In the genomic region with DNA sequence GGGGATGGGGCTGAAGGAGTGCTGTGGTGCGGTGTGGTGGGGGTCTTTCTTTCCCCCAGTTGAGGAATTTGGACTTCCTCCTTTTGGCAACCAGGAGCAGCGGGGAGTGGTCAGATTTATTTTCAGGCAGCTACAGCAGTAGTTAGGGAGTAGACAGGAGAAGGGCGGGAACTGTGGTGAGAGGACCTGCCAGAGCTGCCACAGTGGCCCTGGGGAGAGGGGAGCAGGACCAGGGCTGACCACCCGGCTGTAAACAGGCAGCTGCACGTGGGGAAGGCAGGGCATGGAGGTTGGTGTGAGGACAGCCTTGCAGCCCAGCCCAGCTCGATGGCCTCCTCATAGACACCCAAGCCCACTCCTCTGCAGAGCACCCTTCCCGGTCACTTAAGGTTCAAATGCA, we compare ENCODE assay signal across 12 cellular contexts.
DNase-seq lines count a peak whose midpoint lies in the region; ATAC-seq, FAIRE-seq and TF ChIP-seq lines count a peak whose summit lies in the region.
"Had no signal": no experiment of that assay in that cellular context is flagged by ENCODE, and none has a peak within 500 bp of the region (broad histone marks: within the 10 kb centered on the region; RNA-seq: fewer than 3 reads in every experiment).

No MANE protein-coding gene starts in this region.

- H3K4me1 Mint-ChIP-seq in astrocyte (ENCODE audit: low read depth, unreplicated experiment), result peaks cover 69% of the 10 kb centered on the region

- H3K27me3 ChIP-seq in astrocyte (ENCODE audit: insufficient read depth, low read length), result no peaks in the 10 kb centered on the region

- H3K4me3 Mint-ChIP-seq in astrocyte (ENCODE audit: unreplicated experiment), result no peak overlapping the region
- H3K4me3 Mint-ChIP-seq: CD8-positive, alpha-beta T cell had no signal

- H3K9me3 ChIP-seq in astrocyte (ENCODE audit: insufficient read depth, low read depth, low read length), result no peaks in the 10 kb centered on the region

- H3K79me2 ChIP-seq in astrocyte (ENCODE audit: insufficient read depth, low read length), result peaks cover 49% of the 10 kb centered on the region

- peak overlapping the region; percentile 77 for H3K27ac Mint-ChIP-seq in astrocyte (ENCODE audit: unreplicated experiment)
- H3K27ac Mint-ChIP-seq: CD8-positive, alpha-beta T cell had no signal

- no peak for TF ChIP-seq POLR2A in GM18505 (IDR thresholded peaks at IDR 0.05; ENCODE audit: borderline replicate concordance, extremely low read depth, insufficient read depth, insufficient read length)

- no peak overlapping the region for H3K9ac ChIP-seq in astrocyte (ENCODE audit: low read length)

- no peak overlapping the region for H2AFZ ChIP-seq in astrocyte (ENCODE audit: low read depth, low read length)

- peak; percentile 22 for ATAC-seq in sciatic nerve
- ATAC-seq in GM19035 (IDR thresholded peaks at IDR 0.05; ENCODE audit: unreplicated experiment), result no peak
- ATAC-seq in GM18505 (IDR thresholded peaks at IDR 0.05; ENCODE audit: unreplicated experiment), result no peak
- no peak for ATAC-seq in stimulated activated naive CD8-positive, alpha-beta T cell treated with anti-CD3 and anti-CD28 coated beads, Interleukin-15, Interleukin-2, amounts not matched to agents 100 U/mL and 50 U/mL, for 24 hours
- ATAC-seq: CD8-positive, alpha-beta T cell had no signal

- DNase-seq in astrocyte (ENCODE audit: low read depth) (no peak), myocyte (ENCODE audit: low read depth) (peak; percentile 75), sciatic nerve (ENCODE audit: low spot score) (no peak), NCI-H2171 treated with DMSO at 0.1 percent for 48 hours (lab: John Stamatoyannopoulos, UW) (no peak)
- DNase-seq in stimulated activated naive CD8-positive, alpha-beta T cell treated with anti-CD3 and anti-CD28 coated beads, Interleukin-15, Interleukin-2, amounts not matched to agents 100 U/mL and 50 U/mL, for 24 hours, result no peak
- DNase-seq: CD8-positive, alpha-beta T cell; GF-D8; KBM-7; NCI-H2107; SHP77 had no signal

- no peak overlapping the region for H3K4me3 ChIP-seq in astrocyte (ENCODE audit: insufficient read depth, low read depth, low read length)

- H3K36me3 ChIP-seq in astrocyte (ENCODE audit: insufficient read depth, low read length), result peaks cover 6% of the 10 kb centered on the region

- TF ChIP-seq CTCF in astrocyte (IDR thresholded peaks at IDR 0.05; ENCODE audit: insufficient read depth, low read depth, low read length), result no peak

- intact Hi-C loops in sciatic nerve (cut with DNase I), result no loop called here

- H4K20me1 ChIP-seq in astrocyte (ENCODE audit: insufficient read depth, low read length), result no peaks in the 10 kb centered on the region

- H3K27me3 Mint-ChIP-seq in astrocyte (ENCODE audit: low read depth, unreplicated experiment), result no peaks in the 10 kb centered on the region

- peaks cover 78% of the 10 kb centered on the region for H3K4me1 ChIP-seq in astrocyte (ENCODE audit: insufficient read depth, low read length)

- H3K27ac ChIP-seq in astrocyte (ENCODE audit: low read depth, low read length), result peak overlapping the region; percentile 95

- peaks cover 18% of the 10 kb centered on the region for H3K36me3 Mint-ChIP-seq in astrocyte (ENCODE audit: low read depth, unreplicated experiment)
- H3K36me3 Mint-ChIP-seq: CD8-positive, alpha-beta T cell had no signal

- H3K9me3 Mint-ChIP-seq in astrocyte (ENCODE audit: unreplicated experiment), result peaks cover 10% of the 10 kb centered on the region

- no peak for FAIRE-seq in astrocyte (lab: Jason Lieb, UNC)

- H3K4me2 ChIP-seq in astrocyte (ENCODE audit: low read length), result peak overlapping the region; percentile 8
